Comparison of ENCODE assay signal across 1 cellular context in genomic region chrX:118495958-118496762, GRCh38.
TF ChIP-seq lines count a peak whose summit lies in the region.

No MANE protein-coding gene starts in this region.

TF ChIP-seq in GM23338, 12 proteins besides CTCF, POLR2A, EP300 and RAD21 (continued from another document):
- TF ChIP-seq, protein P1, sequence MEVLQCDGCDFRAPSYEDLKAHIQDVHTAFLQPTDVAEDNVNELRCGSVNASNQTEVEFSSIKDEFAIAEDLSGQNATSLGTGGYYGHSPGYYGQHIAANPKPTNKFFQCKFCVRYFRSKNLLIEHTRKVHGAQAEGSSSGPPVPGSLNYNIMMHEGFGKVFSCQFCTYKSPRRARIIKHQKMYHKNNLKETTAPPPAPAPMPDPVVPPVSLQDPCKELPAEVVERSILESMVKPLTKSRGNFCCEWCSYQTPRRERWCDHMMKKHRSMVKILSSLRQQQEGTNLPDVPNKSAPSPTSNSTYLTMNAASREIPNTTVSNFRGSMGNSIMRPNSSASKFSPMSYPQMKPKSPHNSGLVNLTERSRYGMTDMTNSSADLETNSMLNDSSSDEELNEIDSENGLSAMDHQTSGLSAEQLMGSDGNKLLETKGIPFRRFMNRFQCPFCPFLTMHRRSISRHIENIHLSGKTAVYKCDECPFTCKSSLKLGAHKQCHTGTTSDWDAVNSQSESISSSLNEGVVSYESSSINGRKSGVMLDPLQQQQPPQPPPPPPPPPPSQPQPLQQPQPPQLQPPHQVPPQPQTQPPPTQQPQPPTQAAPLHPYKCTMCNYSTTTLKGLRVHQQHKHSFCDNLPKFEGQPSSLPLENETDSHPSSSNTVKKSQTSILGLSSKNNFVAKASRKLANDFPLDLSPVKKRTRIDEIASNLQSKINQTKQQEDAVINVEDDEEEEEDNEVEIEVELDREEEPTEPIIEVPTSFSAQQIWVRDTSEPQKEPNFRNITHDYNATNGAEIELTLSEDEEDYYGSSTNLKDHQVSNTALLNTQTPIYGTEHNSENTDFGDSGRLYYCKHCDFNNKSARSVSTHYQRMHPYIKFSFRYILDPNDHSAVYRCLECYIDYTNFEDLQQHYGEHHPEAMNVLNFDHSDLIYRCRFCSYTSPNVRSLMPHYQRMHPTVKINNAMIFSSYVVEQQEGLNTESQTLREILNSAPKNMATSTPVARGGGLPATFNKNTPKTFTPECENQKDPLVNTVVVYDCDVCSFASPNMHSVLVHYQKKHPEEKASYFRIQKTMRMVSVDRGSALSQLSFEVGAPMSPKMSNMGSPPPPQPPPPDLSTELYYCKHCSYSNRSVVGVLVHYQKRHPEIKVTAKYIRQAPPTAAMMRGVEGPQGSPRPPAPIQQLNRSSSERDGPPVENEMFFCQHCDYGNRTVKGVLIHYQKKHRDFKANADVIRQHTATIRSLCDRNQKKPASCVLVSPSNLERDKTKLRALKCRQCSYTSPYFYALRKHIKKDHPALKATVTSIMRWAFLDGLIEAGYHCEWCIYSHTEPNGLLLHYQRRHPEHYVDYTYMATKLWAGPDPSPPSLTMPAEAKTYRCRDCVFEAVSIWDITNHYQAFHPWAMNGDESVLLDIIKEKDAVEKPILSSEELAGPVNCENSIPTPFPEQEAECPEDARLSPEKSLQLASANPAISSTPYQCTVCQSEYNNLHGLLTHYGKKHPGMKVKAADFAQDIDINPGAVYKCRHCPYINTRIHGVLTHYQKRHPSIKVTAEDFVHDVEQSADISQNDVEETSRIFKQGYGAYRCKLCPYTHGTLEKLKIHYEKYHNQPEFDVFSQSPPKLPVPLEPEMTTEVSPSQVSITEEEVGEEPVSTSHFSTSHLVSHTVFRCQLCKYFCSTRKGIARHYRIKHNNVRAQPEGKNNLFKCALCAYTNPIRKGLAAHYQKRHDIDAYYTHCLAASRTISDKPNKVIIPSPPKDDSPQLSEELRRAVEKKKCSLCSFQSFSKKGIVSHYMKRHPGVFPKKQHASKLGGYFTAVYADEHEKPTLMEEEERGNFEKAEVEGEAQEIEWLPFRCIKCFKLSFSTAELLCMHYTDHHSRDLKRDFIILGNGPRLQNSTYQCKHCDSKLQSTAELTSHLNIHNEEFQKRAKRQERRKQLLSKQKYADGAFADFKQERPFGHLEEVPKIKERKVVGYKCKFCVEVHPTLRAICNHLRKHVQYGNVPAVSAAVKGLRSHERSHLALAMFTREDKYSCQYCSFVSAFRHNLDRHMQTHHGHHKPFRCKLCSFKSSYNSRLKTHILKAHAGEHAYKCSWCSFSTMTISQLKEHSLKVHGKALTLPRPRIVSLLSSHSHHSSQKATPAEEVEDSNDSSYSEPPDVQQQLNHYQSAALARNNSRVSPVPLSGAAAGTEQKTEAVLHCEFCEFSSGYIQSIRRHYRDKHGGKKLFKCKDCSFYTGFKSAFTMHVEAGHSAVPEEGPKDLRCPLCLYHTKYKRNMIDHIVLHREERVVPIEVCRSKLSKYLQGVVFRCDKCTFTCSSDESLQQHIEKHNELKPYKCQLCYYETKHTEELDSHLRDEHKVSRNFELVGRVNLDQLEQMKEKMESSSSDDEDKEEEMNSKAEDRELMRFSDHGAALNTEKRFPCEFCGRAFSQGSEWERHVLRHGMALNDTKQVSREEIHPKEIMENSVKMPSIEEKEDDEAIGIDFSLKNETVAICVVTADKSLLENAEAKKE (CRISPR knock-in tag; IDR thresholded peaks at IDR 0.05): no peak
